Comparison of ENCODE assay signal across 8 cellular contexts in the genomic region with DNA sequence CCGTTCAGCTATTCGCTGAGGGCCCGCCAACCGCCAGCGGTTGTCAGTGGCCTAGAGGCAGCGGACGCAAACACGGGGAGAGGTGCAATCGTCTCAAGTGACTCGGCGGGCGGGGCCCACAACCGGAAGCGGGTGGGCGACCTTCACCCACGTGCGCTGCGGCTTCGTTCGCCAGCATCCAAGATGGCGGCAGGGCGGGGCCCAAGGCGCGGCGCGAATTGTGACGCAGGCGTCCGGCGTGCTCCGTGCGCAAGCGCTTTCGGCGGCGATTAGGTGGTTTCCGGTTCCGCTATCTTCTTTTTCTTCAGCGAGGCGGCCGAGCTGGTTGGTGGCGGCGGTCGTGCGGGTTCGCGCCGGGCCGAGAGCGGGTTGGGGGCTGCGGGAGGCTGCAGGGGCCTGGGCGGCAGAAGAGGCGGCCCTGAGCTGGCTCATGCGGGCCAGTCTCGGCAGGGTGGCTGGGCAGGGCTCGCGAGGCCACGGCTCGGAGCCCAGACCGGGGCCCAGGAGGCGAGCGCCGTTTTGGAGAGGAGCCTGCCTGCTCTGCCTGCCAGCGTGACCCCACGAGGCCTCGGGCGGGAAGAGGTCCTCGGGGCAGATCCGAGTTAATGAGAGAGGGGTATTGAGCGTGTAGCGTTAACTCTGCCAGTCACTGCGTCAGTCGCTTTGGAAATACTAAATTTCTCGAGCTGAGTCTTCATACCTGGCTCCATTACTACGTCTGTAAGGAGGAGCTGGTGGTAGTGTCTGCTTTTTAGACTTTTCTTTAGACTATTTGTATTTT. TPM values are rescaled to one million over a fixed set of nuclear protein-coding genes. Genes with fewer than 3 reads are reported as not detected.
A peak's percentile ranks its signal among the peaks of the same experiment; 100 is the strongest.
DNase-seq lines count a peak whose midpoint lies in the region; ATAC-seq and TF ChIP-seq lines count a peak whose summit lies in the region.

A gene (plus strand): TSS at position 294 of the 781 bp plus-strand sequence. CDS start 1,444 bp downstream, outside the sequence.

- H3K27ac ChIP-seq in muscle layer of colon (ENCODE audit: low read depth, low read length) = peak within 1 kb of the TSS; percentile 90

- peak; percentile 85 for ATAC-seq in GM21619 (IDR thresholded peaks at IDR 0.05; ENCODE audit: unreplicated experiment)

- DNase-seq in DMS153 treated with DMSO at 0.1 percent for 48 hours (lab: John Stamatoyannopoulos, UW; ENCODE audit: unreplicated experiment) (peak; percentile 89), KBM-7 (peak; percentile 98), epithelial cell of proximal tubule (ENCODE audit: low read depth) (peak; percentile 65)
- peak; percentile 100 for DNase-seq in activated T-cell treated with anti-CD3 and anti-CD28 coated beads, Interleukin-2, amount 50 U/mL, for 24 hours
- peak; percentile 97 for DNase-seq in stimulated activated CD8-positive, alpha-beta memory T cell treated with anti-CD3 and anti-CD28 coated beads, Interleukin-7, amount 100 ng/mL, for 24 hours (ENCODE audit: low read depth)

- no peaks in the 10 kb centered on the region for H3K27me3 Mint-ChIP-seq in activated T-cell treated with anti-CD3 and anti-CD28 coated beads, Interleukin-2, amount 50 U/mL, for 24 hours

- H3K36me3 ChIP-seq in muscle layer of colon (ENCODE audit: insufficient read depth, low read length) = peaks cover 61% of the 10 kb centered on the region

- in situ Hi-C loops in KBM-7 (cut with MboI; ENCODE audit: low pct_unique_long_range_greater_than_20kb, low sequenced_read_pairs) = no loop called here

- no peaks in the 10 kb centered on the region for H3K9me3 Mint-ChIP-seq in activated T-cell treated with anti-CD3 and anti-CD28 coated beads, Interleukin-2, amount 50 U/mL, for 24 hours

- H3K27ac Mint-ChIP-seq in activated T-cell treated with anti-CD3 and anti-CD28 coated beads, Interleukin-2, amount 50 U/mL, for 24 hours = peak within 1 kb of the TSS; percentile 97

- no peaks in the 10 kb centered on the region for H3K9me3 ChIP-seq in muscle layer of colon (ENCODE audit: low read length)

- no peak for TF ChIP-seq CTCF in epithelial cell of proximal tubule (conservative IDR thresholded peaks at IDR 0.05; ENCODE audit: low read depth, low read length)

- H3K27me3 ChIP-seq in muscle layer of colon (ENCODE audit: control insufficient read depth in 1 of 2, insufficient read depth in 2 of 2, low read length in 2 of 2) = no peaks in the 10 kb centered on the region

- H3K9ac ChIP-seq in muscle layer of colon (ENCODE audit: low read length) = peak within 1 kb of the TSS; percentile 94

- peak within 1 kb of the TSS; percentile 94 for H3K4me3 Mint-ChIP-seq in activated T-cell treated with anti-CD3 and anti-CD28 coated beads, Interleukin-2, amount 50 U/mL, for 24 hours

- H3K4me3 ChIP-seq in epithelial cell of proximal tubule (ENCODE audit: low read depth, low read length) = peak within 1 kb of the TSS; percentile 74
- peak within 1 kb of the TSS; percentile 75 to 96 for H3K4me3 ChIP-seq in muscle layer of colon (ENCODE audit: low read depth in 1 of 2, low read length in 2 of 2)

- peaks cover 33% of the 10 kb centered on the region for H3K4me1 Mint-ChIP-seq in activated T-cell treated with anti-CD3 and anti-CD28 coated beads, Interleukin-2, amount 50 U/mL, for 24 hours (ENCODE audit: low read depth)

- peaks cover 15% of the 10 kb centered on the region for H3K4me1 ChIP-seq in muscle layer of colon (ENCODE audit: insufficient read depth, low read length)

- H3K36me3 Mint-ChIP-seq in activated T-cell treated with anti-CD3 and anti-CD28 coated beads, Interleukin-2, amount 50 U/mL, for 24 hours (ENCODE audit: low read depth) = peaks cover 91% of the 10 kb centered on the region

TF ChIP-seq in PFSK-1, 5 proteins besides CTCF, POLR2A, EP300 and RAD21:
- TF ChIP-seq, protein P1, sequence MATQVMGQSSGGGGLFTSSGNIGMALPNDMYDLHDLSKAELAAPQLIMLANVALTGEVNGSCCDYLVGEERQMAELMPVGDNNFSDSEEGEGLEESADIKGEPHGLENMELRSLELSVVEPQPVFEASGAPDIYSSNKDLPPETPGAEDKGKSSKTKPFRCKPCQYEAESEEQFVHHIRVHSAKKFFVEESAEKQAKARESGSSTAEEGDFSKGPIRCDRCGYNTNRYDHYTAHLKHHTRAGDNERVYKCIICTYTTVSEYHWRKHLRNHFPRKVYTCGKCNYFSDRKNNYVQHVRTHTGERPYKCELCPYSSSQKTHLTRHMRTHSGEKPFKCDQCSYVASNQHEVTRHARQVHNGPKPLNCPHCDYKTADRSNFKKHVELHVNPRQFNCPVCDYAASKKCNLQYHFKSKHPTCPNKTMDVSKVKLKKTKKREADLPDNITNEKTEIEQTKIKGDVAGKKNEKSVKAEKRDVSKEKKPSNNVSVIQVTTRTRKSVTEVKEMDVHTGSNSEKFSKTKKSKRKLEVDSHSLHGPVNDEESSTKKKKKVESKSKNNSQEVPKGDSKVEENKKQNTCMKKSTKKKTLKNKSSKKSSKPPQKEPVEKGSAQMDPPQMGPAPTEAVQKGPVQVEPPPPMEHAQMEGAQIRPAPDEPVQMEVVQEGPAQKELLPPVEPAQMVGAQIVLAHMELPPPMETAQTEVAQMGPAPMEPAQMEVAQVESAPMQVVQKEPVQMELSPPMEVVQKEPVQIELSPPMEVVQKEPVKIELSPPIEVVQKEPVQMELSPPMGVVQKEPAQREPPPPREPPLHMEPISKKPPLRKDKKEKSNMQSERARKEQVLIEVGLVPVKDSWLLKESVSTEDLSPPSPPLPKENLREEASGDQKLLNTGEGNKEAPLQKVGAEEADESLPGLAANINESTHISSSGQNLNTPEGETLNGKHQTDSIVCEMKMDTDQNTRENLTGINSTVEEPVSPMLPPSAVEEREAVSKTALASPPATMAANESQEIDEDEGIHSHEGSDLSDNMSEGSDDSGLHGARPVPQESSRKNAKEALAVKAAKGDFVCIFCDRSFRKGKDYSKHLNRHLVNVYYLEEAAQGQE (IDR thresholded peaks at IDR 0.05; ENCODE audit: insufficient read depth in 1 of 2, low read depth in 2 of 2, low read length in 2 of 2) = peak in 1 of 2 experiments; percentile 59; a peak in 1 of 4 replicates
- TF ChIP-seq TAF1 (IDR thresholded peaks at IDR 0.05; ENCODE audit: borderline replicate concordance, insufficient read depth, low read length) (peak; percentile 97), SIN3A (IDR thresholded peaks at IDR 0.05; ENCODE audit: borderline replicate concordance, insufficient read depth, low read length) (peak; percentile 99), POLR2AphosphoS5 (IDR thresholded peaks at IDR 0.05; ENCODE audit: low read depth, low read length) (peak; percentile 93), FOXP2 (optimal IDR thresholded peaks at IDR 0.05; ENCODE audit: borderline replicate concordance, extremely low read depth, extremely low read length, insufficient read depth) (peak; percentile 98)
TF ChIP-seq in PFSK-1: peak in this region for 5.

RNA-seq across cellular contexts. Expression of the gene that starts here (rescaled TPM):
- polyA plus RNA-seq in PFSK-1 (2012; ENCODE audit: insufficient read length, low read depth) = 1,954 TPM
- total RNA-seq in epithelial cell of proximal tubule = 1,133 and 1,698 TPM in 2 replicates

Comparison
In these comparisons a context has a peak if more than half of its experiments do, and no peak if none do; other contexts are left out.
1. Peak in every context shown above with its lines: DNase-seq, ATAC-seq, H3K4me3 ChIP-seq and H3K27ac ChIP-seq.